Comparison of ENCODE assay signal across 20 cellular contexts in the genomic region with DNA sequence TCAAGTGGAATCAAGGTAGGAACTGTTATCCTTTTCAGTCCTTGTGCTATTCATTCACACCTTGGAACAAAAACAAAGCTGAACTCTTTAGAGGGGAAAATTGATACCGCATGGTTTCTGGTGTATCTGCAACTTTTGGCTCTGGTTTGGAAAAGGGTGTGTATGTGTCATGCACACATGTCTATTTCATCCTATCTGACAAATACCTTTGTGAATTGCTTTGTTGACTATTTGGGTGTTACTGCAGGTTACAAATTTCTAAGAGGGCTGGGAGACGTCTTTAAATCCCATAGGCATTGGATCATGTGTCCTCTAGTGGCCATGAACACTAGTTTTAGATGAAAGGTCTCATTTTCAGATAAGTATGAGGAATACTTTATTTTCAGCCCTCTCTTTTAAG. TPM values are rescaled to one million over a fixed set of nuclear protein-coding genes. Genes with fewer than 3 reads are reported as not detected.
"Had no signal": no experiment of that assay in that cellular context is flagged by ENCODE, and none has a peak within 500 bp of the region (broad histone marks: within the 10 kb centered on the region; RNA-seq: fewer than 3 reads in every experiment).

No MANE protein-coding gene starts in this region.

- H3K4me1 ChIP-seq: vagina had no signal

- H3K9me3 ChIP-seq: ovary, tibial nerve, vagina had no signal

- ATAC-seq: activated CD8-positive, alpha-beta T cell treated with anti-CD3 and anti-CD28 coated beads, Interleukin-2, amount 10 ng/mL, durations not matched to agents 7 days and 5 days; activated naive CD4-positive, alpha-beta T cell treated with anti-CD3 and anti-CD28 coated beads, Interleukin-2, amount 50 U/mL, for 72 hours; activated T-cell treated with anti-CD3 and anti-CD28 coated beads, Interleukin-2, amount 50 U/mL, for 72 hours; effector memory CD8-positive, alpha-beta T cell; stimulated activated naive B cell treated with anti-CD40 and anti-IgM and Interleukin-4, amounts not matched to agents 10 μg/mL and 1 μg/mL and 100 μg/mL, for 72 hours had no signal

- H3K36me3 ChIP-seq: ovary, tibial nerve, vagina had no signal

- H3K27ac ChIP-seq: ovary, tibial nerve, vagina had no signal

- FAIRE-seq: kidney had no signal

- H3K27me3 ChIP-seq: ovary, tibial nerve, vagina had no signal

- DNase-seq: activated B cell treated with CpG ODN at 0.5 μM for 24 hours; activated CD4-positive, alpha-beta T cell treated with anti-CD3 and anti-CD28 coated beads for 48 hours; activated CD8-positive, alpha-beta memory T cell treated with anti-CD3 and anti-CD28 coated beads, Interleukin-2, amount 50 U/mL, for 4 hours; activated CD8-positive, alpha-beta T cell treated with anti-CD3 and anti-CD28 coated beads, Interleukin-2, amount 10 ng/mL, durations not matched to agents 7 days and 5 days; activated gamma-delta T cell; activated T-cell treated with anti-CD3 and anti-CD28 coated beads, Interleukin-2, amount 50 U/mL, for 72 hours; cerebellar nuclear complex; dermis blood vessel endothelial cell; effector memory CD8-positive, alpha-beta T cell; hippocampal formation; kidney; ovary; stimulated activated CD4-positive, alpha-beta T cell treated with anti-CD3 and anti-CD28 coated beads, Interleukin-4, amount 100 ng/mL, for 1 hour; stimulated activated naive B cell treated with anti-CD40 and anti-IgM and Interleukin-4, amounts not matched to agents 10 μg/mL and 1 μg/mL and 100 μg/mL, for 72 hours; SW 1271 had no signal

- H3K4me3 ChIP-seq: ovary, tibial nerve, vagina had no signal

RNA-seq across cellular contexts. Expression of a gene that starts 59.9 kb away (rescaled TPM):
- total RNA-seq: activated T-cell treated with anti-CD3 and anti-CD28 coated beads, Interleukin-2, amount 50 U/mL, for 72 hours; dermis blood vessel endothelial cell; epithelial cell of proximal tubule; mesenteric fat pad; ovary; tibial nerve; vagina had no signal
